ENCODE assay signal across 1 cellular context in the genomic region with DNA sequence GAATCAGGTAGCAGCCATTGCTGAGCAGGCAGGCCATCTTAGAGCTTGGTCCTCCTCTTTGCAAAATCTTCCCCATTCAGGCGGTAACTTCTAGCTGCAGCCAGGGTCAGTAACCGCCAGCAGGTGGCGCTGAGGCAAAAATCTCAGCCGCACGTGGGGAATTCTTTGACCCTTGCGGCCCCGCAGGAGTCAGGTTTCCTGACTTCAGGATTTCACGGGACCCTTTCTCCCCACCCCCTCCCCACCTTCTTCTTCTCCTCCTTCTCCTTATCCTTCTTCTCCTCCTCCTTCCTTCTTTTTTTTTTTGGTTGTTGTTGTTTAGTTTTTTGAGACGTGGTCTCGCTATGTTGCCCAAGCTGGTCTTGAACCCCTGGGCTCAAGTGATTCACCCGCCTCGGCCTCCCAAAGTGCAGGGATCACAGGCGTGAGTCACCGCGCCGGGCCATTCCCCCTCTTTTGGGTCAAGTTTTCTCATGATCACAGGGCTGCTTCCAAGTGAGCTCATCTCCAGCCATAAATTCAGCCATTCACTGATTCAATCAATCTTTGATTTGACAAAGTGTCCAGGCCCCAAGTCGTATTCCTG.
A peak's percentile ranks its signal among the peaks of the same experiment; 100 is the strongest.
TF ChIP-seq lines count a peak whose summit lies in the region.

No MANE protein-coding gene starts in this region.

TF ChIP-seq in K562, 482 proteins besides CTCF, POLR2A, EP300 and RAD21 (continued from another document):
- TF ChIP-seq ARID2 (IDR thresholded peaks at IDR 0.05) (peak; percentile 68), SOX6 (IDR thresholded peaks at IDR 0.05) (no peak), ZNF184 (CRISPR knock-in tag; IDR thresholded peaks at IDR 0.05) (no peak), ZEB2 (IDR thresholded peaks at IDR 0.05) (no peak), TCFL5 (CRISPR knock-in tag; conservative IDR thresholded peaks at IDR 0.05) (no peak), ZZZ3 (IDR thresholded peaks at IDR 0.05) (no peak), MYC (IDR thresholded peaks at IDR 0.05; ENCODE audit: low read depth, low read length) (peak; percentile 93), MYC (CRISPR knock-in tag; IDR thresholded peaks at IDR 0.05; ENCODE audit: borderline replicate concordance, low read depth) (0 out of 2 replicates have a peak, but pooled peaks have one; percentile 12), SMARCA4 (IDR thresholded peaks at IDR 0.05) (peak; percentile 76), SP1 (CRISPR knock-in tag; IDR thresholded peaks at IDR 0.05) (peak; percentile 46; the same call in 1 of the 2 replicates), XRCC3 (IDR thresholded peaks at IDR 0.05) (no peak), RBM39 (optimal IDR thresholded peaks at IDR 0.05; ENCODE audit: low read depth, low read length) (peak; percentile 80), ZNF551 (CRISPR knock-in tag; IDR thresholded peaks at IDR 0.05) (no peak), CXXC5 (CRISPR knock-in tag; IDR thresholded peaks at IDR 0.05) (peak; percentile 76), HNRNPH1 (optimal IDR thresholded peaks at IDR 0.05; ENCODE audit: low read depth, low read length) (no peak), KAT7 (CRISPR knock-in tag; IDR thresholded peaks at IDR 0.05; ENCODE audit: borderline replicate concordance) (no peak), TEAD4 (IDR thresholded peaks at IDR 0.05; ENCODE audit: low read length) (peak; percentile 47), TEAD4 (CRISPR knock-in tag; IDR thresholded peaks at IDR 0.05; ENCODE audit: borderline replicate concordance) (no peak), HNRNPL (IDR thresholded peaks at IDR 0.05; ENCODE audit: low read depth, low read length) (no peak)
- TF ChIP-seq, protein P1, sequence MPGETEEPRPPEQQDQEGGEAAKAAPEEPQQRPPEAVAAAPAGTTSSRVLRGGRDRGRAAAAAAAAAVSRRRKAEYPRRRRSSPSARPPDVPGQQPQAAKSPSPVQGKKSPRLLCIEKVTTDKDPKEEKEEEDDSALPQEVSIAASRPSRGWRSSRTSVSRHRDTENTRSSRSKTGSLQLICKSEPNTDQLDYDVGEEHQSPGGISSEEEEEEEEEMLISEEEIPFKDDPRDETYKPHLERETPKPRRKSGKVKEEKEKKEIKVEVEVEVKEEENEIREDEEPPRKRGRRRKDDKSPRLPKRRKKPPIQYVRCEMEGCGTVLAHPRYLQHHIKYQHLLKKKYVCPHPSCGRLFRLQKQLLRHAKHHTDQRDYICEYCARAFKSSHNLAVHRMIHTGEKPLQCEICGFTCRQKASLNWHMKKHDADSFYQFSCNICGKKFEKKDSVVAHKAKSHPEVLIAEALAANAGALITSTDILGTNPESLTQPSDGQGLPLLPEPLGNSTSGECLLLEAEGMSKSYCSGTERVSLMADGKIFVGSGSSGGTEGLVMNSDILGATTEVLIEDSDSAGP (CRISPR knock-in tag; IDR thresholded peaks at IDR 0.05): no peak
- TF ChIP-seq, protein P2, sequence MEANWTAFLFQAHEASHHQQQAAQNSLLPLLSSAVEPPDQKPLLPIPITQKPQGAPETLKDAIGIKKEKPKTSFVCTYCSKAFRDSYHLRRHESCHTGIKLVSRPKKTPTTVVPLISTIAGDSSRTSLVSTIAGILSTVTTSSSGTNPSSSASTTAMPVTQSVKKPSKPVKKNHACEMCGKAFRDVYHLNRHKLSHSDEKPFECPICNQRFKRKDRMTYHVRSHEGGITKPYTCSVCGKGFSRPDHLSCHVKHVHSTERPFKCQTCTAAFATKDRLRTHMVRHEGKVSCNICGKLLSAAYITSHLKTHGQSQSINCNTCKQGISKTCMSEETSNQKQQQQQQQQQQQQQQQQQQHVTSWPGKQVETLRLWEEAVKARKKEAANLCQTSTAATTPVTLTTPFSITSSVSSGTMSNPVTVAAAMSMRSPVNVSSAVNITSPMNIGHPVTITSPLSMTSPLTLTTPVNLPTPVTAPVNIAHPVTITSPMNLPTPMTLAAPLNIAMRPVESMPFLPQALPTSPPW (CRISPR knock-in tag; IDR thresholded peaks at IDR 0.05): peak; percentile 49
- TF ChIP-seq, protein P3, sequence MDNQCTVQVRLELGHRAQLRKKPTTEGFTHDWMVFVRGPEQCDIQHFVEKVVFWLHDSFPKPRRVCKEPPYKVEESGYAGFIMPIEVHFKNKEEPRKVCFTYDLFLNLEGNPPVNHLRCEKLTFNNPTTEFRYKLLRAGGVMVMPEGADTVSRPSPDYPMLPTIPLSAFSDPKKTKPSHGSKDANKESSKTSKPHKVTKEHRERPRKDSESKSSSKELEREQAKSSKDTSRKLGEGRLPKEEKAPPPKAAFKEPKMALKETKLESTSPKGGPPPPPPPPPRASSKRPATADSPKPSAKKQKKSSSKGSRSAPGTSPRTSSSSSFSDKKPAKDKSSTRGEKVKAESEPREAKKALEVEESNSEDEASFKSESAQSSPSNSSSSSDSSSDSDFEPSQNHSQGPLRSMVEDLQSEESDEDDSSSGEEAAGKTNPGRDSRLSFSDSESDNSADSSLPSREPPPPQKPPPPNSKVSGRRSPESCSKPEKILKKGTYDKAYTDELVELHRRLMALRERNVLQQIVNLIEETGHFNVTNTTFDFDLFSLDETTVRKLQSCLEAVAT (IDR thresholded peaks at IDR 0.05): peak in 1 of 2 experiments; percentile 65; a peak in 1 of 4 replicates
- TF ChIP-seq, protein P4, sequence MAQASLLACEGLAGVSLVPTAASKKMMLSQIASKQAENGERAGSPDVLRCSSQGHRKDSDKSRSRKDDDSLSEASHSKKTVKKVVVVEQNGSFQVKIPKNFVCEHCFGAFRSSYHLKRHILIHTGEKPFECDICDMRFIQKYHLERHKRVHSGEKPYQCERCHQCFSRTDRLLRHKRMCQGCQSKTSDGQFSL (CRISPR knock-in tag; IDR thresholded peaks at IDR 0.05): no peak
- TF ChIP-seq, protein P4 (tag; IDR thresholded peaks at IDR 0.05): no peak
